Comparison of ENCODE assay signal across 1 cellular context in genomic region chr6:108558372-108559096, GRCh38.
TF ChIP-seq lines count a peak whose summit lies in the region.

No MANE protein-coding gene starts in this region.

TF ChIP-seq in K562, 482 proteins besides CTCF, POLR2A, EP300 and RAD21 (continued from another document and continues in another):
- TF ChIP-seq, protein P1, sequence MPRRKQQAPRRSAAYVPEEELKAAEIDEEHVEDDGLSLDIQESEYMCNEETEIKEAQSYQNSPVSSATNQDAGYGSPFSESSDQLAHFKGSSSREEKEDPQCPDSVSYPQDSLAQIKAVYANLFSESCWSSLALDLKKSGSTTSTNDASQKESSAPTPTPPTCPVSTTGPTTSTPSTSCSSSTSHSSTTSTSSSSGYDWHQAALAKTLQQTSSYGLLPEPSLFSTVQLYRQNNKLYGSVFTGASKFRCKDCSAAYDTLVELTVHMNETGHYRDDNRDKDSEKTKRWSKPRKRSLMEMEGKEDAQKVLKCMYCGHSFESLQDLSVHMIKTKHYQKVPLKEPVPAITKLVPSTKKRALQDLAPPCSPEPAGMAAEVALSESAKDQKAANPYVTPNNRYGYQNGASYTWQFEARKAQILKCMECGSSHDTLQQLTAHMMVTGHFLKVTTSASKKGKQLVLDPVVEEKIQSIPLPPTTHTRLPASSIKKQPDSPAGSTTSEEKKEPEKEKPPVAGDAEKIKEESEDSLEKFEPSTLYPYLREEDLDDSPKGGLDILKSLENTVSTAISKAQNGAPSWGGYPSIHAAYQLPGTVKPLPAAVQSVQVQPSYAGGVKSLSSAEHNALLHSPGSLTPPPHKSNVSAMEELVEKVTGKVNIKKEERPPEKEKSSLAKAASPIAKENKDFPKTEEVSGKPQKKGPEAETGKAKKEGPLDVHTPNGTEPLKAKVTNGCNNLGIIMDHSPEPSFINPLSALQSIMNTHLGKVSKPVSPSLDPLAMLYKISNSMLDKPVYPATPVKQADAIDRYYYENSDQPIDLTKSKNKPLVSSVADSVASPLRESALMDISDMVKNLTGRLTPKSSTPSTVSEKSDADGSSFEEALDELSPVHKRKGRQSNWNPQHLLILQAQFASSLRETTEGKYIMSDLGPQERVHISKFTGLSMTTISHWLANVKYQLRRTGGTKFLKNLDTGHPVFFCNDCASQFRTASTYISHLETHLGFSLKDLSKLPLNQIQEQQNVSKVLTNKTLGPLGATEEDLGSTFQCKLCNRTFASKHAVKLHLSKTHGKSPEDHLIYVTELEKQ (CRISPR knock-in tag; IDR thresholded peaks at IDR 0.05), result no peak
- TF ChIP-seq ZNF75A (CRISPR knock-in tag; IDR thresholded peaks at IDR 0.05), result no peak
- TF ChIP-seq IRF2 (CRISPR knock-in tag; IDR thresholded peaks at IDR 0.05), result no peak
- 0 out of 4 replicates have a peak, but pooled peaks of 1 of the 2 experiments have one; percentile 52 for TF ChIP-seq KDM4B (IDR thresholded peaks at IDR 0.05; ENCODE audit: borderline replicate concordance in 2 of 2, low read depth in 1 of 2)
- no peak for TF ChIP-seq ZNF77 (CRISPR knock-in tag; IDR thresholded peaks at IDR 0.05)
- TF ChIP-seq, protein P2, sequence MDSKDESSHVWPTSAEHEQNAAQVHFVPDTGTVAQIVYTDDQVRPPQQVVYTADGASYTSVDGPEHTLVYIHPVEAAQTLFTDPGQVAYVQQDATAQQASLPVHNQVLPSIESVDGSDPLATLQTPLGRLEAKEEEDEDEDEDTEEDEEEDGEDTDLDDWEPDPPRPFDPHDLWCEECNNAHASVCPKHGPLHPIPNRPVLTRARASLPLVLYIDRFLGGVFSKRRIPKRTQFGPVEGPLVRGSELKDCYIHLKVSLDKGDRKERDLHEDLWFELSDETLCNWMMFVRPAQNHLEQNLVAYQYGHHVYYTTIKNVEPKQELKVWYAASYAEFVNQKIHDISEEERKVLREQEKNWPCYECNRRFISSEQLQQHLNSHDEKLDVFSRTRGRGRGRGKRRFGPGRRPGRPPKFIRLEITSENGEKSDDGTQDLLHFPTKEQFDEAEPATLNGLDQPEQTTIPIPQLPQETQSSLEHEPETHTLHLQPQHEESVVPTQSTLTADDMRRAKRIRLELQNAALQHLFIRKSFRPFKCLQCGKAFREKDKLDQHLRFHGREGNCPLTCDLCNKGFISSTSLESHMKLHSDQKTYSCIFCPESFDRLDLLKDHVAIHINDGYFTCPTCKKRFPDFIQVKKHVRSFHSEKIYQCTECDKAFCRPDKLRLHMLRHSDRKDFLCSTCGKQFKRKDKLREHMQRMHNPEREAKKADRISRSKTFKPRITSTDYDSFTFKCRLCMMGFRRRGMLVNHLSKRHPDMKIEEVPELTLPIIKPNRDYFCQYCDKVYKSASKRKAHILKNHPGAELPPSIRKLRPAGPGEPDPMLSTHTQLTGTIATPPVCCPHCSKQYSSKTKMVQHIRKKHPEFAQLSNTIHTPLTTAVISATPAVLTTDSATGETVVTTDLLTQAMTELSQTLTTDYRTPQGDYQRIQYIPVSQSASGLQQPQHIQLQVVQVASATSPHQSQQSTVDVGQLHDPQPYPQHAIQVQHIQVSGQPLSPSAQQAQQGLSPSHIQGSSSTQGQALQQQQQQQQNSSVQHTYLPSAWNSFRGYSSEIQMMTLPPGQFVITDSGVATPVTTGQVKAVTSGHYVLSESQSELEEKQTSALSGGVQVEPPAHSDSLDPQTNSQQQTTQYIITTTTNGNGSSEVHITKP (IDR thresholded peaks at IDR 0.05; ENCODE audit: partially characterized antibody), result peak; percentile 45
- TF ChIP-seq NR2C2 (CRISPR knock-in tag; IDR thresholded peaks at IDR 0.05), result peak; percentile 43; the same call in 1 of the 2 replicates
- TF ChIP-seq NR2C2 (tag; IDR thresholded peaks at IDR 0.05), result peak; percentile 84
- TF ChIP-seq, protein P3, sequence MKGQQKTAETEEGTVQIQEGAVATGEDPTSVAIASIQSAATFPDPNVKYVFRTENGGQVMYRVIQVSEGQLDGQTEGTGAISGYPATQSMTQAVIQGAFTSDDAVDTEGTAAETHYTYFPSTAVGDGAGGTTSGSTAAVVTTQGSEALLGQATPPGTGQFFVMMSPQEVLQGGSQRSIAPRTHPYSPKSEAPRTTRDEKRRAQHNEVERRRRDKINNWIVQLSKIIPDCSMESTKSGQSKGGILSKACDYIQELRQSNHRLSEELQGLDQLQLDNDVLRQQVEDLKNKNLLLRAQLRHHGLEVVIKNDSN (CRISPR knock-in tag; IDR thresholded peaks at IDR 0.05), result peak; percentile 74
- TF ChIP-seq RNF2 (IDR thresholded peaks at IDR 0.05), result no peak; the same call in 1 of the 2 replicates
- peak; percentile 61 for TF ChIP-seq SOX6 (IDR thresholded peaks at IDR 0.05)
- no peak for TF ChIP-seq XRCC3 (IDR thresholded peaks at IDR 0.05)
- no peak for TF ChIP-seq GTF2F1 (IDR thresholded peaks at IDR 0.05; ENCODE audit: low read depth, low read length)
- TF ChIP-seq ZBTB8A (IDR thresholded peaks at IDR 0.05; ENCODE audit: partially characterized antibody), result no peak
- TF ChIP-seq FOXJ3 (CRISPR knock-in tag; IDR thresholded peaks at IDR 0.05), result no peak
- TF ChIP-seq SIX5 (IDR thresholded peaks at IDR 0.05; ENCODE audit: borderline replicate concordance in 1 of 2, insufficient read depth in 1 of 2, low read depth in 1 of 2, low read length in 2 of 2), result no peak
- TF ChIP-seq E2F8 (IDR thresholded peaks at IDR 0.05; ENCODE audit: low read depth, partially characterized antibody), result no peak
- TF ChIP-seq CC2D1A (IDR thresholded peaks at IDR 0.05), result no peak
- TF ChIP-seq NR2F6 (CRISPR knock-in tag; IDR thresholded peaks at IDR 0.05), result no peak
- TF ChIP-seq ILF3 (IDR thresholded peaks at IDR 0.05; ENCODE audit: borderline replicate concordance), result no peak
- TF ChIP-seq PHB (CRISPR knock-in tag; IDR thresholded peaks at IDR 0.05), result no peak
- TF ChIP-seq POLR2G (IDR thresholded peaks at IDR 0.05; ENCODE audit: low read depth, low read length), result peak; percentile 60
- TF ChIP-seq CREB1 (IDR thresholded peaks at IDR 0.05), result peak; percentile 95
- peak; percentile 96 for TF ChIP-seq CREB1 (CRISPR knock-in tag; IDR thresholded peaks at IDR 0.05)
- no peak for TF ChIP-seq MCM5 (IDR thresholded peaks at IDR 0.05; ENCODE audit: low read depth)
- no peak for TF ChIP-seq ARID3A (IDR thresholded peaks at IDR 0.05; ENCODE audit: borderline replicate concordance, low read depth, low read length)
- TF ChIP-seq, protein P4, sequence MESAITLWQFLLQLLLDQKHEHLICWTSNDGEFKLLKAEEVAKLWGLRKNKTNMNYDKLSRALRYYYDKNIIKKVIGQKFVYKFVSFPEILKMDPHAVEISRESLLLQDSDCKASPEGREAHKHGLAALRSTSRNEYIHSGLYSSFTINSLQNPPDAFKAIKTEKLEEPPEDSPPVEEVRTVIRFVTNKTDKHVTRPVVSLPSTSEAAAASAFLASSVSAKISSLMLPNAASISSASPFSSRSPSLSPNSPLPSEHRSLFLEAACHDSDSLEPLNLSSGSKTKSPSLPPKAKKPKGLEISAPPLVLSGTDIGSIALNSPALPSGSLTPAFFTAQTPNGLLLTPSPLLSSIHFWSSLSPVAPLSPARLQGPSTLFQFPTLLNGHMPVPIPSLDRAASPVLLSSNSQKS (CRISPR knock-in tag; IDR thresholded peaks at IDR 0.05), result no peak
- TF ChIP-seq TGIF2 (CRISPR knock-in tag; IDR thresholded peaks at IDR 0.05), result no peak
- TF ChIP-seq CHD4 (IDR thresholded peaks at IDR 0.05; ENCODE audit: insufficient read depth, insufficient replicate concordance, low read depth, low read length, poor library complexity, severe bottlenecking), result no peak
- TF ChIP-seq EWSR1 (IDR thresholded peaks at IDR 0.05; ENCODE audit: borderline replicate concordance, low read depth, partially characterized antibody), result no peak
- TF ChIP-seq ZNF133 (CRISPR knock-in tag; IDR thresholded peaks at IDR 0.05), result no peak
- no peak for TF ChIP-seq THRAP3 (IDR thresholded peaks at IDR 0.05; ENCODE audit: borderline replicate concordance)
- no peak for TF ChIP-seq HNRNPUL1 (IDR thresholded peaks at IDR 0.05; ENCODE audit: low read length)
- TF ChIP-seq HOXB6 (CRISPR knock-in tag; IDR thresholded peaks at IDR 0.05; ENCODE audit: borderline replicate concordance), result no peak
- TF ChIP-seq ZNF79 (CRISPR knock-in tag; IDR thresholded peaks at IDR 0.05; ENCODE audit: low read depth), result no peak
- peak; percentile 88; the same call in 1 of the 2 replicates for TF ChIP-seq RREB1 (CRISPR knock-in tag; IDR thresholded peaks at IDR 0.05)
- no peak for TF ChIP-seq HDAC8 (tag; IDR thresholded peaks at IDR 0.05)
- TF ChIP-seq ZNF507 (tag; conservative IDR thresholded peaks at IDR 0.05), result no peak
- peak; percentile 88 for TF ChIP-seq MEIS2 (IDR thresholded peaks at IDR 0.05; ENCODE audit: partially characterized antibody)
- TF ChIP-seq OTX1 (CRISPR knock-in tag; IDR thresholded peaks at IDR 0.05), result no peak
- TF ChIP-seq RB1 (IDR thresholded peaks at IDR 0.05; ENCODE audit: low read depth), result peak; percentile 88
- no peak for TF ChIP-seq HEY1 (CRISPR knock-in tag; IDR thresholded peaks at IDR 0.05; ENCODE audit: borderline replicate concordance)
- no peak for TF ChIP-seq ZSCAN29 (IDR thresholded peaks at IDR 0.05)
- TF ChIP-seq KDM2B (CRISPR knock-in tag; IDR thresholded peaks at IDR 0.05), result peak; percentile 92; the same call in 1 of the 2 replicates
- no peak for TF ChIP-seq ZBTB1 (CRISPR knock-in tag; IDR thresholded peaks at IDR 0.05; ENCODE audit: borderline replicate concordance, low read depth)
